1 cellular context compared by ENCODE assay signal in the genomic region with DNA sequence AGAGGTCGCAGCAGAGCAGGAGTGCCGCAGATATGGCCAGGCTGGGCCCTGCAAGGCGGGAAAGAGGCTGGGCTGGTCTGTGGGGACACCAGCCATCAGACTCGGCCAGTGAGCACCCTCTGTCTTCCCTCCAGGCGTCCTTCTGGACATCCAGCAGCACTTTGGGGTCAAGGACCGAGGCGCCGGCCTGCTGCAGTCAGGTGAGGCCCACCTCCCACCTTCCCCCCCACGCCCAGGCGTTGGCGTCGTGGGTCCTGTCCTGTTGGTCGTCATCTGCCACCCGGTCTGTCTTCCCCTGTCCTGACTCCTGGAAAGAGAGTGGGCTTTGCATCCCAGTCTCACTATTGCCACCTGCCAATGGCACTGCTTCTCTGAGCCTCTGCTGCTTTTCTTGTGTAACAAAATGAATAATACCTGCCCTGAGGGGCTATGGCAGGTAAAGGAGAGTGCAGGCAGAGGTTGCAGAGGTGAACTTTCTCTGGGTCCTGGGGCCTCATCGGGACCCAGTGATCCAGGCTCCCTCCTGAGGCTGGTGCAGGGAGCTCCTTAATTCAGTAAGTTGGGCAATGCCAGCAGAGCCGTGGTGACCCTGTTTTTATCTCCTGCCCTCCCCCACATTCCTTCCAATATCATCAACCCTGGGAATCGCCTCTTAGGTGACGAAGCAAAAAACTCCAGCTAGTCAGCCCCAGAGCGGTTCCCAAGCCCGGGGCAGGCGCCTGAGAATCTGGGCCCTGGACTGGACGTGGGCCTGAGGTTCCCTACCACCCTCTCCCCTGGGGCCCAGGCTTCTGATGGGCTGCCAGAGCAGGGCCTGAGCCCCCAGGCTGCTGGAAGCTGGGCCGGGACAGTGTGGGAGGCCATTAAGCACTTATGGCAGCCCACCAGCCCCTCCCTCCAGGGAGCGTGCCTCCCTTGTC.
TF ChIP-seq lines count a peak whose summit lies in the region.

No MANE protein-coding gene starts in this region.

TF ChIP-seq in HCT116, 20 proteins besides CTCF, POLR2A, EP300 and RAD21 (continued from another document):
- no peak for TF ChIP-seq CEBPB (IDR thresholded peaks at IDR 0.05; ENCODE audit: low read depth)
TF ChIP-seq in HCT116: peak in this region for 0.
